ENCODE assay signal across 18 cellular contexts in the genomic region with DNA sequence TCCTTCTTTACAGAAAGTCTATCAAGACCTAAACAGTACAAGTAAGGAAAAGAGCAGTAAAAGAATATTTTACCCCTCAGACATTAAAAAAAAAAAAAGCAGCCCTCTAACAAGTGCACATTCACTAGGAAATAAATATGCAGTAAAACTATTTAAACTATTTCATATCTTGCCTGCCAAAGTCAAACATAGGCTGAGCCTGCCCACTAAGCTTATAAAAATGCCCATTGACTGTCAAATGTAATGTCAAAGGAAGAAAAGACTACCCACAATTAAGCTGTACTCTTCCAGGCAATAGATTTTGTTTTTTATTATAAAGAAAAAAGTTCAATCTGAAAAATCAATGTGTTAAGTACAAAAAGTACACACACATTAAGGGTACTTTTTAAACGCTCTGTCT. TPM values are rescaled to one million over a fixed set of nuclear protein-coding genes. Genes with fewer than 3 reads are reported as not detected.
A peak's percentile ranks its signal among the peaks of the same experiment; 100 is the strongest.
DNase-seq lines count a peak whose midpoint lies in the region; TF ChIP-seq lines count a peak whose summit lies in the region.
"Had no signal": no experiment of that assay in that cellular context is flagged by ENCODE, and none has a peak within 500 bp of the region (broad histone marks: within the 10 kb centered on the region; RNA-seq: fewer than 3 reads in every experiment).

No MANE protein-coding gene starts in this region.

- no peak overlapping the region for H3K4me3 Mint-ChIP-seq in MCF 10A (ENCODE audit: unreplicated experiment)
- no peak overlapping the region for H3K4me3 Mint-ChIP-seq in activated T-helper 1 cell treated with anti-CD3 and anti-CD28 coated beads, Interleukin-12 subunit alpha, Interleukin-12 subunit beta, Interleukin-2, Interleukin-4 antibody, amounts not matched to agents 30 ng/mL and 10 ng/mL and 1 ng/mL, durations not matched to agents 14 hours and 24 hours and 36 hours

- H3K9me3 Mint-ChIP-seq in MCF 10A (ENCODE audit: unreplicated experiment) = no peaks in the 10 kb centered on the region
- H3K9me3 Mint-ChIP-seq in activated T-helper 1 cell treated with anti-CD3 and anti-CD28 coated beads, Interleukin-12 subunit alpha, Interleukin-12 subunit beta, Interleukin-2, Interleukin-4 antibody, amounts not matched to agents 30 ng/mL and 10 ng/mL and 1 ng/mL, durations not matched to agents 14 hours and 24 hours and 36 hours = no peaks in the 10 kb centered on the region

- no peaks in the 10 kb centered on the region for H3K9me3 ChIP-seq in MG63
- H3K9me3 ChIP-seq in uterus = no peaks in the 10 kb centered on the region
- H3K9me3 ChIP-seq: body of pancreas, stomach had no signal

- H3K4me1 Mint-ChIP-seq in MCF 10A (ENCODE audit: insufficient read depth, unreplicated experiment) = peaks cover under 1% of the 10 kb centered on the region
- H3K4me1 Mint-ChIP-seq in activated T-helper 1 cell treated with anti-CD3 and anti-CD28 coated beads, Interleukin-12 subunit alpha, Interleukin-12 subunit beta, Interleukin-2, Interleukin-4 antibody, amounts not matched to agents 30 ng/mL and 10 ng/mL and 1 ng/mL, durations not matched to agents 14 hours and 24 hours and 36 hours (ENCODE audit: low read depth) = peaks cover 3% of the 10 kb centered on the region

- TF ChIP-seq POLR2A in uterus (IDR thresholded peaks at IDR 0.05) = no peak

- H3K4me3 ChIP-seq in MG63 (no peak overlapping the region), choroid plexus epithelial cell (ENCODE audit: low read depth, low read length) (no peak overlapping the region), uterus (no peak overlapping the region)
- H3K4me3 ChIP-seq: body of pancreas, GM12878, stomach had no signal

- intact Hi-C loops in MCF 10A (cut with micrococcal nuclease) (no loop called here), uterus (cut with DNase I; ENCODE audit: low total_unique reads) (no loop called here)
- intact Hi-C loops in activated T-helper 1 cell treated with anti-CD3 and anti-CD28 coated beads, Interleukin-12 subunit alpha, Interleukin-12 subunit beta, Interleukin-2, Interleukin-4 antibody, amounts not matched to agents 30 ng/mL and 10 ng/mL and 1 ng/mL, durations not matched to agents 14 hours and 24 hours and 36 hours (cut with micrococcal nuclease) = no loop called here

- no peak overlapping the region for H3K27ac Mint-ChIP-seq in MCF 10A (ENCODE audit: low read depth, unreplicated experiment)
- H3K27ac Mint-ChIP-seq in activated T-helper 1 cell treated with anti-CD3 and anti-CD28 coated beads, Interleukin-12 subunit alpha, Interleukin-12 subunit beta, Interleukin-2, Interleukin-4 antibody, amounts not matched to agents 30 ng/mL and 10 ng/mL and 1 ng/mL, durations not matched to agents 14 hours and 24 hours and 36 hours = no peak overlapping the region

- peaks cover 25% of the 10 kb centered on the region for H3K36me3 Mint-ChIP-seq in MCF 10A (ENCODE audit: insufficient read depth, unreplicated experiment)
- H3K36me3 Mint-ChIP-seq in activated T-helper 1 cell treated with anti-CD3 and anti-CD28 coated beads, Interleukin-12 subunit alpha, Interleukin-12 subunit beta, Interleukin-2, Interleukin-4 antibody, amounts not matched to agents 30 ng/mL and 10 ng/mL and 1 ng/mL, durations not matched to agents 14 hours and 24 hours and 36 hours (ENCODE audit: low read depth) = peaks cover 5% of the 10 kb centered on the region

- POLR2A ChIA-PET in MCF 10A (lab: Yijun Ruan, JAX) = interaction anchor here (0.8 to 3.4 kb wide), 3 partner anchors 8 to 12 kb away, joined by 3 to 16 read pairs (median 3); a partner anchor contains a TSS

- H3K27me3 ChIP-seq in MG63 = no peaks in the 10 kb centered on the region
- H3K27me3 ChIP-seq in uterus = no peaks in the 10 kb centered on the region
- H3K27me3 ChIP-seq: body of pancreas, stomach had no signal

- H3K27ac ChIP-seq in uterus = no peak overlapping the region
- H3K27ac ChIP-seq: body of pancreas, stomach had no signal

- no peaks in the 10 kb centered on the region for H3K4me1 ChIP-seq in uterus
- H3K4me1 ChIP-seq: body of pancreas had no signal

- CTCF ChIA-PET in MCF 10A (lab: Yijun Ruan, JAX) = interaction anchor here (1.0 kb wide), 1 partner anchor 66 kb away, joined by 4 read pairs; no protein-coding TSS in a partner anchor

- peak; percentile 76 for DNase-seq in EL
- DNase-seq in MG63 = peak; percentile 19
- peak; percentile 53 for DNase-seq in choroid plexus epithelial cell (ENCODE audit: low read depth)
- peak; percentile 14 for DNase-seq in non-pigmented ciliary epithelial cell (ENCODE audit: low read depth)
- no peak for DNase-seq in NK-92 treated with Interleukin-12 subunit alpha and Interleukin-12 subunit beta, amount 100 ng/mL, for 24 hours (lab: John Stamatoyannopoulos, UW)
- DNase-seq in MCF 10A (ENCODE audit: unreplicated experiment) = no peak
- DNase-seq in uterus = no peak
- DNase-seq in activated T-helper 1 cell treated with anti-CD3 and anti-CD28 coated beads, Interleukin-12 subunit alpha, Interleukin-12 subunit beta, Interleukin-2, Interleukin-4 antibody, amounts not matched to agents 30 ng/mL and 10 ng/mL and 1 ng/mL, durations not matched to agents 14 hours and 24 hours and 36 hours (ENCODE audit: low spot score) = no peak
- DNase-seq: activated CD4-positive, alpha-beta T cell treated with anti-CD3 and anti-CD28 coated beads for 48 hours; activated CD8-positive, alpha-beta memory T cell treated with anti-CD3 and anti-CD28 coated beads, Interleukin-2, amount 50 U/mL, for 48 hours; body of pancreas; NCI-H187; stimulated activated CD4-positive, alpha-beta T cell treated with anti-CD3 and anti-CD28 coated beads, Interleukin-2, amount 100 ng/mL, for 48 hours; stomach had no signal

- no TSS peak for BruUV-seq in MCF 10A (replicated peaks; lab: Mats Ljungman, UMichigan)

- peaks cover 14% of the 10 kb centered on the region for H3K36me3 ChIP-seq in MG63
- H3K36me3 ChIP-seq in uterus = no peaks in the 10 kb centered on the region

- TF ChIP-seq CTCF in choroid plexus epithelial cell (conservative IDR thresholded peaks at IDR 0.05; ENCODE audit: low read depth, low read length) = no peak
- no peak for TF ChIP-seq CTCF in MCF 10A (IDR thresholded peaks at IDR 0.05; ENCODE audit: unreplicated experiment)
- TF ChIP-seq CTCF in uterus (IDR thresholded peaks at IDR 0.05) = no peak

- no peaks in the 10 kb centered on the region for H3K27me3 Mint-ChIP-seq in MCF 10A (ENCODE audit: insufficient read depth, unreplicated experiment)
- no peaks in the 10 kb centered on the region for H3K27me3 Mint-ChIP-seq in activated T-helper 1 cell treated with anti-CD3 and anti-CD28 coated beads, Interleukin-12 subunit alpha, Interleukin-12 subunit beta, Interleukin-2, Interleukin-4 antibody, amounts not matched to agents 30 ng/mL and 10 ng/mL and 1 ng/mL, durations not matched to agents 14 hours and 24 hours and 36 hours (ENCODE audit: insufficient read depth)

RNA-seq across cellular contexts. Expression of a gene that starts 11.8 kb away (rescaled TPM):
- total RNA-seq in MG63 (2014; rRNA removed; shearing (Covaris generic); ENCODE audit: low replicate concordance) = 10.0 and 21.9 TPM in 2 replicates
- total RNA-seq in MCF 10A (2022) = 14.6 and 20.7 TPM in 2 replicates
- 10 to 100 TPM in 3 of 4 donors, 1 to 10 TPM in 1; 8.2 to 27.2 (median 23.5) TPM for total RNA-seq in uterus
- 11.7 and 12.7 TPM in 2 replicates for total RNA-seq in activated T-helper 1 cell treated with anti-CD3 and anti-CD28 coated beads, Interleukin-12 subunit alpha, Interleukin-12 subunit beta, Interleukin-2, Interleukin-4 antibody, amounts not matched to agents 30 ng/mL and 10 ng/mL and 1 ng/mL, durations not matched to agents 14 hours and 24 hours and 36 hours

RNA-seq across cellular contexts. Expression of a gene that starts 37.4 kb away (rescaled TPM):
- 2.7 and 6.5 TPM in 2 replicates for total RNA-seq in MG63 (2014; rRNA removed; shearing (Covaris generic); ENCODE audit: low replicate concordance)
- total RNA-seq in MCF 10A (2022) = not detected in 2 replicates
- 1 to 10 TPM in 1 of 4 donors, under 1 TPM in 2, not detected in 1; 0.55 to 6.9 (median 0.88) TPM for total RNA-seq in uterus
- total RNA-seq in activated T-helper 1 cell treated with anti-CD3 and anti-CD28 coated beads, Interleukin-12 subunit alpha, Interleukin-12 subunit beta, Interleukin-2, Interleukin-4 antibody, amounts not matched to agents 30 ng/mL and 10 ng/mL and 1 ng/mL, durations not matched to agents 14 hours and 24 hours and 36 hours = not detected in 2 replicates
- total RNA-seq: dermis microvascular lymphatic vessel endothelial cell, lung microvascular endothelial cell, NCI-H460 had no signal

Comparison
In these comparisons a context has a peak if more than half of its experiments do, and no peak if none do; other contexts are left out.
1. DNase-seq: peak in EL (single experiment), MG63 (single experiment), choroid plexus epithelial cell (single experiment) and non-pigmented ciliary epithelial cell (single experiment); none in NK-92 treated with Interleukin-12 subunit alpha and Interleukin-12 subunit beta, amount 100 ng/mL, for 24 hours (single experiment), MCF 10A (single experiment), uterus (0 of 2) and activated T-helper 1 cell treated with anti-CD3 and anti-CD28 coated beads, Interleukin-12 subunit alpha, Interleukin-12 subunit beta, Interleukin-2, Interleukin-4 antibody, amounts not matched to agents 30 ng/mL and 10 ng/mL and 1 ng/mL, durations not matched to agents 14 hours and 24 hours and 36 hours (single experiment).